22 cellular contexts compared by ENCODE assay signal in the genomic region with DNA sequence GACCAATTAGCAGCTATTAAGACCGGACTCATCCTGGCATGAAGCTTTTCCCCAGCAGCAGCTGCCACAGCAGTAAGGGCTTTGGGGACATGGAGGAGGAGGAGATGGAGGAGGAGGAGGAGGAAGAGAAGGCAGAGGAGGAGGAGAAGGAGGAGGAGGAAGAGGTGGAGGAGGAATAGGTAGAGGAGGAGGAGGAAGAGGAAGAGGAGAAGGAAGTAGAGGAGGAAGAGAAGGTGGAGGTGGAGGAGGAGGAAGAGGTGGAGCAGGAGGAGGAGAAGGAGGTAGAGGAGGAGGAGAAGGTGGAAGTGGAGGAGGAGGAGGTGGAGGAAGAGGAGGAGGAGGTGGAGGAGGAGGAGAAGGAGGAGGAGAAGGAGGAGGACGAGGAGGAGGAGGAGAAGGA. TPM values are rescaled to one million over a fixed set of nuclear protein-coding genes. Genes with fewer than 3 reads are reported as not detected.
"Had no signal": no experiment of that assay in that cellular context is flagged by ENCODE, and none has a peak within 500 bp of the region (broad histone marks: within the 10 kb centered on the region; RNA-seq: fewer than 3 reads in every experiment).

No MANE protein-coding gene starts in this region.

- H3K4me1 ChIP-seq: Peyer's patch, SJCRH30 had no signal

- H3K27ac Mint-ChIP-seq: T-cell had no signal

- H3K27ac ChIP-seq: PC-9, Peyer's patch, SJCRH30 had no signal

- ATAC-seq: Right ventricle myocardium inferior, T-cell had no signal

- H3K4me3 Mint-ChIP-seq: T-cell had no signal

- DNase-seq: Karpas-422; KG1; MM.1S; NCI-H1092 treated with DMSO at 0.1 percent for 48 hours; NCI-H1436; NCI-H1694 treated with DMSO at 0.1 percent for 48 hours; NCI-H1930; NCI-H2081; NCI-H2107; NCI-H2227 treated with DMSO at 0.1 percent for 48 hours; NCI-H526 treated with DMSO at 0.1 percent for 48 hours; NCI-H748 treated with DMSO at 0.1 percent for 48 hours; NK-92 treated with Interleukin-12 subunit alpha and Interleukin-12 subunit beta, amount 100 ng/mL, for 24 hours; PC-9; Peyer's patch; SHP77 treated with DMSO at 0.1 percent for 48 hours; SJCRH30; SW 1271; T-cell had no signal

- H2AFZ ChIP-seq: PC-9 had no signal

- H3K27me3 ChIP-seq: Peyer's patch, SJCRH30 had no signal

- H3K4me1 Mint-ChIP-seq: T-cell had no signal

- H3K4me2 ChIP-seq: PC-9 had no signal

- H3K4me3 ChIP-seq: PC-9, Peyer's patch, SJCRH30 had no signal

- H3K9me3 ChIP-seq: Peyer's patch, SJCRH30 had no signal

- H3K36me3 ChIP-seq: Peyer's patch, SJCRH30 had no signal

- H3K36me3 Mint-ChIP-seq: T-cell had no signal

RNA-seq across cellular contexts. Expression of gene IRX3, which starts 50.2 kb away (rescaled TPM):
- total RNA-seq: HT-29, OCI-LY7, Peyer's patch had no signal
